ENCODE assay signal across 8 cellular contexts in the genomic region with DNA sequence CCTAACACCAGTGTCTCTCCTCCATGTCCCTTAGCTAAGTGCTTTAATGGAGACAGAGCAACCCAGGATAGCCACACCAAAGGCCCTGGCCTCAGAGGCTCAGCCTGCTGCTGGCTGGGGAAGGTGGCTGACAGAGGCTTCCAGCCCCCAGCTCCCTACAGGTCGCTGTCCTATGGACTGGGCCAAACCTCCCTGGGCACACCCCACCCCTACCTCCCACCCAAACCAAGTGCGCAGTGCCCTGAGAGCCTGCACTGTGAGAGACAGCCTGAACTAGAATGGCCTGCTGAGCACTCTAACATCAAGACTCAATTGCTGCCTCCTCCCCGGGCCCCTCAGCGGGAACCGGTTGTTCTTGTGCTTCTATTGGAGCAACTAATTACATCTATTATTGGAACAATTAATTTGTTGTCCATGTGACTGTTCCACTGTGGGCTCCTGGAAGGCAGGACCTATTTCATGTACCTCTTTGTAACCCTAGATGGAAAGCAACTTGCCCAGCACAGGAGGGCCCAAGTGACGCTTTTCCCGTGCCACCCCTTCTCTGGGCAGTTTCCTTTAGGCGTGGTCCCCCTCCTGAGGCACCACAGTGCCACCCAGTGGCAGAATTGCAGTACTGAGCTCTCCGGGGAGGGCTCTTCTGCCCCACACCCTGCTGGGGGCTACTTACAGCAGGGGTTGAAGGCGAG.
DNase-seq lines count a peak whose midpoint lies in the region; ATAC-seq lines count a peak whose summit lies in the region.

No MANE protein-coding gene starts in this region.

- peak; percentile 84 for ATAC-seq in HG02763 (IDR thresholded peaks at IDR 0.05; ENCODE audit: unreplicated experiment)

- peak; percentile 69 for DNase-seq in activated gamma-delta T cell treated with Interleukin-2 at 50 U/mL for 16 hours
- no peak for DNase-seq in activated gamma-delta T cell (lab: John Stamatoyannopoulos, UW)
- peak; percentile 75 for DNase-seq in NCI-H1436 (lab: John Stamatoyannopoulos, UW)
- peak; percentile 62 for DNase-seq in T-helper 9 cell
- DNase-seq in astrocyte of the hippocampus (ENCODE audit: low read depth, low spot score): peak; percentile 83
- DNase-seq in iPS DF 4.7 (ENCODE audit: extremely low read depth, low spot score): peak; percentile 58
- peak; percentile 37 for DNase-seq in smooth muscle cell of the brain vasculature (ENCODE audit: low read depth, low spot score)
